Comparison of ENCODE assay signal across 17 cellular contexts in the genomic region with DNA sequence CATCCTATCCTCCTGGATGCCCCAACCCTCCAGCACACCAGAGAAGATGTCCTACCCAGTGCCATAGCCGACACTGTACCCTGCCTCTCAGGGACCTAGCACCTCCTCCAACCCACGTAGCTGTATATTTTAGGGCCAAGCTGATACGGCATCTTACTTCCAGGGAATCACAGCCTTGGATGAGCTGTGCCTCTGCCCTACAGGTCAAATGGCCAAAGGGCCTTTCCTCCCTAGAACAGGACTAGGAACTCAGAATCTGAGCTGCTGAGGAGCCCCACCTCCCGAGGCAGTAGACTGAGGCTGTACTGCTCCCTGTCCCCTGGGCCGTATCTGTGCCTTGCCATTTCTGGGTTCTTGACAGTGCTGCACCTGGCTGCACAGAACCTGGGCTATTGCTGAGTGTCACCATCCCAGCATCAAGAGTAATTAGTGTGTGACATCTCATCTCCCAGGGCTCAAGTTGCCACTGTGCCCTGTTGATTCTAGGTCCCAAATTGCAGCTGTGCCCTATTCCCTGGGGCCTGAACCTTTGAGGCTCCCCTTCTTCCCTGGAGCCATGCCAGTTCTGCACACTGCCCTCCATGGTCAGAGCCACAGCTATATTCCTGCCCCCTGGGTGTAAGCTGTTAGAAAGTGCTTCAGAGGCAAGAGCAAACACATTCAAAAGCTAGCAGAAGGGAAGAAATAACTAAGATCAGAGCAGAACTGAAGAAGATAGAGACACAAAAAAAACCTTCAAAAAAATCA. TPM values are rescaled to one million over a fixed set of nuclear protein-coding genes. Genes with fewer than 3 reads are reported as not detected.
DNase-seq lines count a peak whose midpoint lies in the region; ATAC-seq, FAIRE-seq and TF ChIP-seq lines count a peak whose summit lies in the region.
"Had no signal": no experiment of that assay in that cellular context is flagged by ENCODE, and none has a peak within 500 bp of the region (broad histone marks: within the 10 kb centered on the region; RNA-seq: fewer than 3 reads in every experiment).

No MANE protein-coding gene starts in this region.

- H3K9me3 Mint-ChIP-seq in WTC11 (peaks cover 24% of the 10 kb centered on the region), neural crest cell (peaks cover 15% of the 10 kb centered on the region)

- DNase-seq in NCI-H146 (lab: John Stamatoyannopoulos, UW) (peak; percentile 40), NCI-H146 treated with DMSO at 0.1 percent for 48 hours (lab: John Stamatoyannopoulos, UW; ENCODE audit: unreplicated experiment) (no peak), HTR-8/SVneo (ENCODE audit: insufficient read length, low spot score) (no peak), WTC11 (ENCODE audit: low spot score) (no peak), neural crest cell (ENCODE audit: low read depth, low spot score) (no peak), H7 (no peak), DMS53 (lab: John Stamatoyannopoulos, UW) (no peak), foreskin keratinocyte (no peak)
- DNase-seq: activated CD4-positive, alpha-beta T cell treated with anti-CD3 and anti-CD28 coated beads for 1 hour; adrenal gland; CD4-positive, alpha-beta T cell; effector memory CD8-positive, alpha-beta T cell; left colon; T-helper 9 cell had no signal

- H3K27me3 ChIP-seq in H7 (ENCODE audit: control insufficient read depth, insufficient read depth, low read length) (no peaks in the 10 kb centered on the region), foreskin keratinocyte (no peaks in the 10 kb centered on the region)
- H3K27me3 ChIP-seq: adrenal gland had no signal

- no peaks in the 10 kb centered on the region for H3K36me3 ChIP-seq in H7 (replicated peaks; ENCODE audit: control insufficient read depth, insufficient read depth, low read length)
- H3K36me3 ChIP-seq: adrenal gland had no signal

- no peak overlapping the region for H3K4me3 Mint-ChIP-seq in WTC11
- no peak overlapping the region for H3K4me3 Mint-ChIP-seq in neural crest cell
- H3K4me3 Mint-ChIP-seq: CD4-positive, alpha-beta T cell; effector memory CD8-positive, alpha-beta T cell had no signal

- peak; percentile 36 for FAIRE-seq in HTR-8/SVneo (lab: Jason Lieb, UNC)
- FAIRE-seq: A204.1, HepG2 had no signal

- TF ChIP-seq CTCF in WTC11 (IDR thresholded peaks at IDR 0.05): no peak
- no peak for TF ChIP-seq CTCF in neural crest cell (conservative IDR thresholded peaks at IDR 0.05)
- TF ChIP-seq CTCF in foreskin keratinocyte (conservative IDR thresholded peaks at IDR 0.05): no peak

- H3K27ac ChIP-seq in foreskin keratinocyte: no peak overlapping the region
- H3K27ac ChIP-seq: adrenal gland had no signal

- CTCF ChIA-PET in WTC11 (lab: Charles Lee): interaction anchor here (1.0 to 1.6 kb wide), 4 partner anchors 9 to 251 kb away, joined by 3 to 4 read pairs (median 3); no protein-coding TSS in a partner anchor

- H3K27me3 Mint-ChIP-seq in WTC11 (ENCODE audit: low read depth): no peaks in the 10 kb centered on the region
- H3K27me3 Mint-ChIP-seq in neural crest cell (ENCODE audit: low read depth): no peaks in the 10 kb centered on the region
- H3K27me3 Mint-ChIP-seq: CD4-positive, alpha-beta T cell; effector memory CD8-positive, alpha-beta T cell had no signal

- 0 out of 2 replicates have a peak, but pooled peaks have one; percentile 26 for ATAC-seq in WTC11
- no peak for ATAC-seq in foreskin keratinocyte
- ATAC-seq: effector memory CD8-positive, alpha-beta T cell; left colon had no signal

- H3K27ac Mint-ChIP-seq in WTC11: no peak overlapping the region
- H3K27ac Mint-ChIP-seq in neural crest cell (ENCODE audit: unreplicated experiment): peak overlapping the region; percentile 76
- H3K27ac Mint-ChIP-seq: CD4-positive, alpha-beta T cell had no signal

- peaks cover 27% of the 10 kb centered on the region for H3K36me3 Mint-ChIP-seq in WTC11
- H3K36me3 Mint-ChIP-seq in neural crest cell (ENCODE audit: low read depth): peaks cover 35% of the 10 kb centered on the region

- peaks cover 29% of the 10 kb centered on the region for H3K4me1 ChIP-seq in foreskin keratinocyte

- POLR2A ChIA-PET in WTC11 (lab: Charles Lee): no interaction called here

- H3K4me1 Mint-ChIP-seq in WTC11 (peaks cover 25% of the 10 kb centered on the region), neural crest cell (peaks cover 17% of the 10 kb centered on the region)

- no peak overlapping the region for H3K4me3 ChIP-seq in H7 (ENCODE audit: insufficient read depth, low read depth, low read length)
- H3K4me3 ChIP-seq: adrenal gland, smooth muscle cell had no signal

TF ChIP-seq in WTC11, 78 proteins besides CTCF, POLR2A, EP300 and RAD21 (continues in another document):
- TF ChIP-seq, protein P1, sequence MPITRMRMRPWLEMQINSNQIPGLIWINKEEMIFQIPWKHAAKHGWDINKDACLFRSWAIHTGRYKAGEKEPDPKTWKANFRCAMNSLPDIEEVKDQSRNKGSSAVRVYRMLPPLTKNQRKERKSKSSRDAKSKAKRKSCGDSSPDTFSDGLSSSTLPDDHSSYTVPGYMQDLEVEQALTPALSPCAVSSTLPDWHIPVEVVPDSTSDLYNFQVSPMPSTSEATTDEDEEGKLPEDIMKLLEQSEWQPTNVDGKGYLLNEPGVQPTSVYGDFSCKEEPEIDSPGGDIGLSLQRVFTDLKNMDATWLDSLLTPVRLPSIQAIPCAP (CRISPR knock-in tag; IDR thresholded peaks at IDR 0.05): no peak
- no peak for TF ChIP-seq CBFB (CRISPR knock-in tag; IDR thresholded peaks at IDR 0.05; ENCODE audit: low read depth)
- no peak for TF ChIP-seq NR2C2 (CRISPR knock-in tag; IDR thresholded peaks at IDR 0.05)
- TF ChIP-seq GRHL2 (CRISPR knock-in tag; IDR thresholded peaks at IDR 0.05; ENCODE audit: insufficient replicate concordance, severe bottlenecking): no peak
- no peak for TF ChIP-seq ETV6 (CRISPR knock-in tag; IDR thresholded peaks at IDR 0.05)
- TF ChIP-seq, protein P2, sequence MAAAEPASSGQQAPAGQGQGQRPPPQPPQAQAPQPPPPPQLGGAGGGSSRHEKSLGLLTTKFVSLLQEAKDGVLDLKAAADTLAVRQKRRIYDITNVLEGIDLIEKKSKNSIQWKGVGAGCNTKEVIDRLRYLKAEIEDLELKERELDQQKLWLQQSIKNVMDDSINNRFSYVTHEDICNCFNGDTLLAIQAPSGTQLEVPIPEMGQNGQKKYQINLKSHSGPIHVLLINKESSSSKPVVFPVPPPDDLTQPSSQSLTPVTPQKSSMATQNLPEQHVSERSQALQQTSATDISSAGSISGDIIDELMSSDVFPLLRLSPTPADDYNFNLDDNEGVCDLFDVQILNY (CRISPR knock-in tag; IDR thresholded peaks at IDR 0.05): no peak
- TF ChIP-seq ZNF263 (CRISPR knock-in tag; IDR thresholded peaks at IDR 0.05; ENCODE audit: low read depth): no peak
- no peak for TF ChIP-seq ZNF396 (CRISPR knock-in tag; IDR thresholded peaks at IDR 0.05; ENCODE audit: borderline replicate concordance)
- TF ChIP-seq, protein P3, sequence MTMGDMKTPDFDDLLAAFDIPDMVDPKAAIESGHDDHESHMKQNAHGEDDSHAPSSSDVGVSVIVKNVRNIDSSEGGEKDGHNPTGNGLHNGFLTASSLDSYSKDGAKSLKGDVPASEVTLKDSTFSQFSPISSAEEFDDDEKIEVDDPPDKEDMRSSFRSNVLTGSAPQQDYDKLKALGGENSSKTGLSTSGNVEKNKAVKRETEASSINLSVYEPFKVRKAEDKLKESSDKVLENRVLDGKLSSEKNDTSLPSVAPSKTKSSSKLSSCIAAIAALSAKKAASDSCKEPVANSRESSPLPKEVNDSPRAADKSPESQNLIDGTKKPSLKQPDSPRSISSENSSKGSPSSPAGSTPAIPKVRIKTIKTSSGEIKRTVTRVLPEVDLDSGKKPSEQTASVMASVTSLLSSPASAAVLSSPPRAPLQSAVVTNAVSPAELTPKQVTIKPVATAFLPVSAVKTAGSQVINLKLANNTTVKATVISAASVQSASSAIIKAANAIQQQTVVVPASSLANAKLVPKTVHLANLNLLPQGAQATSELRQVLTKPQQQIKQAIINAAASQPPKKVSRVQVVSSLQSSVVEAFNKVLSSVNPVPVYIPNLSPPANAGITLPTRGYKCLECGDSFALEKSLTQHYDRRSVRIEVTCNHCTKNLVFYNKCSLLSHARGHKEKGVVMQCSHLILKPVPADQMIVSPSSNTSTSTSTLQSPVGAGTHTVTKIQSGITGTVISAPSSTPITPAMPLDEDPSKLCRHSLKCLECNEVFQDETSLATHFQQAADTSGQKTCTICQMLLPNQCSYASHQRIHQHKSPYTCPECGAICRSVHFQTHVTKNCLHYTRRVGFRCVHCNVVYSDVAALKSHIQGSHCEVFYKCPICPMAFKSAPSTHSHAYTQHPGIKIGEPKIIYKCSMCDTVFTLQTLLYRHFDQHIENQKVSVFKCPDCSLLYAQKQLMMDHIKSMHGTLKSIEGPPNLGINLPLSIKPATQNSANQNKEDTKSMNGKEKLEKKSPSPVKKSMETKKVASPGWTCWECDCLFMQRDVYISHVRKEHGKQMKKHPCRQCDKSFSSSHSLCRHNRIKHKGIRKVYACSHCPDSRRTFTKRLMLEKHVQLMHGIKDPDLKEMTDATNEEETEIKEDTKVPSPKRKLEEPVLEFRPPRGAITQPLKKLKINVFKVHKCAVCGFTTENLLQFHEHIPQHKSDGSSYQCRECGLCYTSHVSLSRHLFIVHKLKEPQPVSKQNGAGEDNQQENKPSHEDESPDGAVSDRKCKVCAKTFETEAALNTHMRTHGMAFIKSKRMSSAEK (CRISPR knock-in tag; IDR thresholded peaks at IDR 0.05; ENCODE audit: borderline replicate concordance): no peak
- TF ChIP-seq, protein P4, sequence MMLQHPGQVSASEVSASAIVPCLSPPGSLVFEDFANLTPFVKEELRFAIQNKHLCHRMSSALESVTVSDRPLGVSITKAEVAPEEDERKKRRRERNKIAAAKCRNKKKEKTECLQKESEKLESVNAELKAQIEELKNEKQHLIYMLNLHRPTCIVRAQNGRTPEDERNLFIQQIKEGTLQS (CRISPR knock-in tag; conservative IDR thresholded peaks at IDR 0.05): no peak

RNA-seq across cellular contexts. Expression of a gene that starts 41.0 kb away (rescaled TPM):
- 19.9 to 22.2 TPM (median 20.8 TPM) in 3 replicates for total RNA-seq in WTC11 (2021)
- total RNA-seq in neural crest cell: 19.5 and 21.0 TPM in 2 replicates
- 11.1 and 15.2 TPM in 2 replicates for total RNA-seq in H7 (2014; rRNA removed; shearing (Covaris generic))
- total RNA-seq in foreskin keratinocyte: 15.0 and 15.8 TPM in 2 replicates
- 3.6 and 5.1 TPM in 2 replicates for polyA plus RNA-seq in foreskin keratinocyte
